In genomic region chr4:140153744-140154571, GRCh38 we compare ENCODE assay signal across 8 cellular contexts. TPM values are rescaled to one million over a fixed set of nuclear protein-coding genes. Genes with fewer than 3 reads are reported as not detected.
A peak's percentile ranks its signal among the peaks of the same experiment; 100 is the strongest.
DNase-seq lines count a peak whose midpoint lies in the region; ATAC-seq and TF ChIP-seq lines count a peak whose summit lies in the region.

Gene MAML3, minus strand, starts transcription at chr4:140154184. Its CDS starts 857 bp downstream, at chr4:140153327.

- ATAC-seq in HG02610 (IDR thresholded peaks at IDR 0.05; ENCODE audit: unreplicated experiment) (peak; percentile 37), Right ventricle myocardium inferior (peak; percentile 75)

- intact Hi-C loops in Right ventricle myocardium inferior (cut with DNase I) = loop anchor here (1.0 to 5.0 kb wide), 6 partner anchors 99 to 487 kb away; partner anchors contain the start of gene MGST2

- no peaks in the 10 kb centered on the region for H3K9me3 Mint-ChIP-seq in osteocyte (ENCODE audit: unreplicated experiment)

- no peaks in the 10 kb centered on the region for H3K36me3 Mint-ChIP-seq in osteocyte (ENCODE audit: unreplicated experiment)

- peak within 1 kb of the TSS; percentile 94 for H3K27ac Mint-ChIP-seq in osteocyte (ENCODE audit: unreplicated experiment)

- no peaks in the 10 kb centered on the region for H3K27me3 Mint-ChIP-seq in osteocyte (ENCODE audit: unreplicated experiment)

- H3K4me1 Mint-ChIP-seq in osteocyte (ENCODE audit: unreplicated experiment) = peaks cover 26% of the 10 kb centered on the region

- TF ChIP-seq CTCF in osteocyte (IDR thresholded peaks at IDR 0.05) = no peak

- H3K4me3 Mint-ChIP-seq in osteocyte (ENCODE audit: unreplicated experiment) = peak within 1 kb of the TSS; percentile 96

- DNase-seq in DMS153 treated with DMSO at 0.1 percent for 48 hours (lab: John Stamatoyannopoulos, UW; ENCODE audit: unreplicated experiment) = peak; percentile 88
- DNase-seq in NCI-H1436 treated with DMSO at 0.1 percent for 48 hours (lab: John Stamatoyannopoulos, UW) = peak; percentile 80
- peak; percentile 63 to 79 for DNase-seq in SW 1271 (lab: John Stamatoyannopoulos, UW)
- DNase-seq in activated naive CD8-positive, alpha-beta T cell treated with anti-CD3 and anti-CD28 coated beads, Interleukin-2, amount 50 U/mL, for 16 hours (ENCODE audit: low read depth, low spot score) = peak; percentile 56
- DNase-seq in Right ventricle myocardium inferior (ENCODE audit: missing footprints) = peak; percentile 97
- peak; percentile 97 for DNase-seq in osteocyte (ENCODE audit: extremely low spot score, unreplicated experiment)

- H3K27ac ChIP-seq in temporal lobe (ENCODE audit: low read depth, low read length) = peak within 1 kb of the TSS; percentile 65

RNA-seq across cellular contexts. Expression of gene MAML3, which starts in this region (rescaled TPM):
- 2.3 TPM for total RNA-seq in Right ventricle myocardium inferior
- 8.0 and 8.2 TPM in 2 replicates for total RNA-seq in osteocyte
- 5.2 TPM for total RNA-seq in temporal lobe

Comparison
In these comparisons a context has a peak if more than half of its experiments do, and no peak if none do; other contexts are left out.
1. Peak in every context shown above with its lines: DNase-seq, ATAC-seq and H3K27ac ChIP-seq.